In genomic region chr3:25460751-25461150, GRCh38 we compare ENCODE assay signal across 12 cellular contexts. TPM values are rescaled to one million over a fixed set of nuclear protein-coding genes. Genes with fewer than 3 reads are reported as not detected.
DNase-seq lines count a peak whose midpoint lies in the region; ATAC-seq and TF ChIP-seq lines count a peak whose summit lies in the region.
"Had no signal": no experiment of that assay in that cellular context is flagged by ENCODE, and none has a peak within 500 bp of the region (broad histone marks: within the 10 kb centered on the region; RNA-seq: fewer than 3 reads in every experiment).

No MANE protein-coding gene starts in this region.

- no peaks in the 10 kb centered on the region for H3K9me3 ChIP-seq in endodermal cell (ENCODE audit: control insufficient read depth, low read length)
- H3K9me3 ChIP-seq: A549 had no signal

- CTCF ChIA-PET in activated CD4-positive, alpha-beta T cell treated with anti-CD3 and anti-CD28 coated beads for 36 hours (lab: Charles Lee), result interaction anchor here (0.9 kb wide), 1 partner anchor 72 kb away, joined by 5 read pairs; no protein-coding TSS in a partner anchor

- DNase-seq in activated CD4-positive, alpha-beta T cell treated with anti-CD3 and anti-CD28 coated beads for 36 hours, result no peak
- DNase-seq in activated CD4-positive, alpha-beta T cell treated with anti-CD3 and anti-CD28 coated beads, Interleukin-2, amount 50 U/mL, for 4 hours, result no peak
- DNase-seq in natural killer cell treated with Interleukin-12 subunit alpha and Interleukin-12 subunit beta and Interleukin-15 and Interleukin-18, amount 100 ng/mL, for 72 hours (ENCODE audit: low spot score), result peak; percentile 64
- no peak for DNase-seq in SHP77 treated with DMSO at 0.1 percent for 48 hours (lab: John Stamatoyannopoulos, UW)
- DNase-seq in KBM-7, result no peak
- DNase-seq in endodermal cell, result no peak
- DNase-seq: NCI-H2081, T1000 had no signal

- ATAC-seq in activated CD4-positive, alpha-beta T cell treated with anti-CD3 and anti-CD28 coated beads for 36 hours, result peak; percentile 70
- ATAC-seq in HG02588 (IDR thresholded peaks at IDR 0.05; ENCODE audit: unreplicated experiment), result peak; percentile 95
- ATAC-seq in HG03565 (IDR thresholded peaks at IDR 0.05; ENCODE audit: unreplicated experiment), result peak; percentile 99
- peak; percentile 97 to 99 for ATAC-seq in natural killer cell treated with Interleukin-12 subunit alpha and Interleukin-12 subunit beta and Interleukin-15 and Interleukin-18, amount 100 ng/mL, for 72 hours
- ATAC-seq: A549 had no signal

- H3K4me3 Mint-ChIP-seq in activated CD4-positive, alpha-beta T cell treated with anti-CD3 and anti-CD28 coated beads for 36 hours, result no peak overlapping the region
- peak overlapping the region; percentile 49 for H3K4me3 Mint-ChIP-seq in natural killer cell treated with Interleukin-12 subunit alpha and Interleukin-12 subunit beta and Interleukin-15 and Interleukin-18, amount 100 ng/mL, for 72 hours
- no peak overlapping the region for H3K4me3 Mint-ChIP-seq in endodermal cell
- H3K4me3 Mint-ChIP-seq: brain had no signal

- intact Hi-C loops in activated CD4-positive, alpha-beta T cell treated with anti-CD3 and anti-CD28 coated beads for 36 hours (cut with DNase I, micrococcal nuclease), result no loop called here

- no peak overlapping the region for H3K9ac ChIP-seq in endodermal cell (ENCODE audit: extremely low read depth, low read length, poor library complexity, severe bottlenecking)

- WGBS in endodermal cell (ENCODE audit: insufficient coverage in 1 of 2, insufficient read length in 1 of 2), 2 experiments, result 92 to 94% methylated on average over 2 of the region's 2 CpGs

- no peak overlapping the region for H3K27ac ChIP-seq in endodermal cell (ENCODE audit: low read depth, low read length)
- H3K27ac ChIP-seq: A549 had no signal

- H3K27me3 ChIP-seq in endodermal cell (ENCODE audit: control insufficient read depth, insufficient read depth, low read length, poor library complexity, severe bottlenecking), result no peaks in the 10 kb centered on the region

- H3K36me3 ChIP-seq in endodermal cell (ENCODE audit: control insufficient read depth, insufficient read depth, low read length), result peaks cover 40% of the 10 kb centered on the region

- H3K4me1 Mint-ChIP-seq in activated CD4-positive, alpha-beta T cell treated with anti-CD3 and anti-CD28 coated beads for 36 hours, result no peaks in the 10 kb centered on the region
- peaks cover 22 to 32% of the 10 kb centered on the region in 2 donors for H3K4me1 Mint-ChIP-seq in natural killer cell treated with Interleukin-12 subunit alpha and Interleukin-12 subunit beta and Interleukin-15 and Interleukin-18, amount 100 ng/mL, for 72 hours (ENCODE audit: low read depth in 2 of 2)
- peaks cover 21% of the 10 kb centered on the region for H3K4me1 Mint-ChIP-seq in endodermal cell

- H3K27ac Mint-ChIP-seq in activated CD4-positive, alpha-beta T cell treated with anti-CD3 and anti-CD28 coated beads for 36 hours, result no peak overlapping the region
- H3K27ac Mint-ChIP-seq in natural killer cell treated with Interleukin-12 subunit alpha and Interleukin-12 subunit beta and Interleukin-15 and Interleukin-18, amount 100 ng/mL, for 72 hours, result peak overlapping the region; percentile 71 to 88
- no peak overlapping the region for H3K27ac Mint-ChIP-seq in endodermal cell
- H3K27ac Mint-ChIP-seq: brain had no signal

- H3K9me3 Mint-ChIP-seq in activated CD4-positive, alpha-beta T cell treated with anti-CD3 and anti-CD28 coated beads for 36 hours (ENCODE audit: low read depth), result no peaks in the 10 kb centered on the region
- peaks cover 3% of the 10 kb centered on the region for H3K9me3 Mint-ChIP-seq in natural killer cell treated with Interleukin-12 subunit alpha and Interleukin-12 subunit beta and Interleukin-15 and Interleukin-18, amount 100 ng/mL, for 72 hours
- H3K9me3 Mint-ChIP-seq in endodermal cell, result no peaks in the 10 kb centered on the region
- H3K9me3 Mint-ChIP-seq: brain had no signal

- no peaks in the 10 kb centered on the region for H3K36me3 Mint-ChIP-seq in activated CD4-positive, alpha-beta T cell treated with anti-CD3 and anti-CD28 coated beads for 36 hours (ENCODE audit: low read depth)
- H3K36me3 Mint-ChIP-seq in natural killer cell treated with Interleukin-12 subunit alpha and Interleukin-12 subunit beta and Interleukin-15 and Interleukin-18, amount 100 ng/mL, for 72 hours, result no peaks in the 10 kb centered on the region
- H3K36me3 Mint-ChIP-seq in endodermal cell (ENCODE audit: low read depth), result peaks cover 27% of the 10 kb centered on the region
- H3K36me3 Mint-ChIP-seq: brain had no signal

- in situ Hi-C loops in KBM-7 (cut with MboI; ENCODE audit: low pct_unique_long_range_greater_than_20kb, low sequenced_read_pairs), result no loop called here

- no peaks in the 10 kb centered on the region for H3K27me3 Mint-ChIP-seq in activated CD4-positive, alpha-beta T cell treated with anti-CD3 and anti-CD28 coated beads for 36 hours
- no peaks in the 10 kb centered on the region for H3K27me3 Mint-ChIP-seq in natural killer cell treated with Interleukin-12 subunit alpha and Interleukin-12 subunit beta and Interleukin-15 and Interleukin-18, amount 100 ng/mL, for 72 hours
- no peaks in the 10 kb centered on the region for H3K27me3 Mint-ChIP-seq in endodermal cell (ENCODE audit: insufficient read depth)
- H3K27me3 Mint-ChIP-seq: brain had no signal

- no peak overlapping the region for H3K4me3 ChIP-seq in endodermal cell (ENCODE audit: low read length)
- H3K4me3 ChIP-seq: A549 had no signal

- POLR2A ChIA-PET in activated CD4-positive, alpha-beta T cell treated with anti-CD3 and anti-CD28 coated beads for 36 hours (lab: Charles Lee), result interaction anchor here (0.8 kb wide), 1 partner anchor 81 kb away, joined by 5 read pairs; no protein-coding TSS in a partner anchor

- no peak for TF ChIP-seq CTCF in endodermal cell (conservative IDR thresholded peaks at IDR 0.05)

- peaks cover 17% of the 10 kb centered on the region for H3K4me1 ChIP-seq in endodermal cell (ENCODE audit: control insufficient read depth, insufficient read depth, low read length)

RNA-seq across cellular contexts. Expression of gene RARB, which starts 32.7 kb away (rescaled TPM):
- total RNA-seq in activated CD4-positive, alpha-beta T cell treated with anti-CD3 and anti-CD28 coated beads for 36 hours, result not detected
- not detected for total RNA-seq in natural killer cell treated with Interleukin-12 subunit alpha and Interleukin-12 subunit beta and Interleukin-15 and Interleukin-18, amount 100 ng/mL, for 72 hours
- total RNA-seq in endodermal cell, result 10 to 100 TPM; 21.5 to 21.9 TPM
- polyA plus RNA-seq in endodermal cell (2013, experiment 1 of 2), result 10.8 TPM
- 8.2 TPM for polyA plus RNA-seq in endodermal cell (2013, experiment 2 of 2)

Comparison
In these comparisons a context has a peak if more than half of its experiments do, and no peak if none do; other contexts are left out.
1. H3K27ac Mint-ChIP-seq: peak in natural killer cell treated with Interleukin-12 subunit alpha and Interleukin-12 subunit beta and Interleukin-15 and Interleukin-18, amount 100 ng/mL, for 72 hours (2 of 2); none in activated CD4-positive, alpha-beta T cell treated with anti-CD3 and anti-CD28 coated beads for 36 hours (single experiment) and endodermal cell (single experiment).
2. RNA of gene RARB, which starts 32.7 kb away (total RNA-seq): 21.5 to 21.9 TPM in endodermal cell; not detected in activated CD4-positive, alpha-beta T cell treated with anti-CD3 and anti-CD28 coated beads for 36 hours and not detected in natural killer cell treated with Interleukin-12 subunit alpha and Interleukin-12 subunit beta and Interleukin-15 and Interleukin-18, amount 100 ng/mL, for 72 hours; every median in the first group is over 10 times any median in the second.
3. Peak in every context shown above with its lines, with median percentiles within 50 percentile points of each other: ATAC-seq.